In the genomic region with DNA sequence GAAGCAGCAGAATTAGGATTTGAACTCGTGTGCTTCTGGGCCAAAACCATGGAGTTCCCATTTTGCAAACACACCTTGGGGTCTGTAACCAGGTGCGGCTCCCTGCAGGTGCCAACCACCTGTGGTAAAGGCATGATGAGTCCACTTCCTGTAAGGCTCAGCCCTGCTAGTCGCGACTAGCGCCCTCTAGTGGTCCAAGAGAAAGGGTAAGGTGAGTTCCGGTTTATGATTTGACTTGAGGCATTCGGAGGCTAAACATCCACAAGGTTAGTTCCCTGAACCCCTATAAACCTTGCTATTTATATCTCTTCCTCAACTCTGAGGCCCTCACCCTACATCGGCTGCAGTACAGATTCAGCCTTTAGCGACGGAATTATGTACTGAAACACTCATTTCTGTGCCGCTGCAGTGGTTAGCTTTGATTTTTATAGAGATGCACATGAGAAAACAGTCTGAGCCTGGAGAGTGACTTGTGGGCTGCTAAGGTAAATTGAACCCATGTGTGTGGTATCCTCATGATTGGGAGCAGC, we compare ENCODE assay signal across 8 cellular contexts.
DNase-seq lines count a peak whose midpoint lies in the region; ATAC-seq lines count a peak whose summit lies in the region.

No MANE protein-coding gene starts in this region.

- DNase-seq in EL (peak; percentile 52), HT1080 (ENCODE audit: low read depth) (peak; percentile 31), SK-MEL-5 (ENCODE audit: low read depth, low spot score) (peak; percentile 78), iPS-NIHi7 (ENCODE audit: extremely low spot score) (peak; percentile 82), globus pallidus (ENCODE audit: low spot score) (no peak)
- DNase-seq in activated naive CD8-positive, alpha-beta T cell treated with anti-CD3 and anti-CD28 coated beads, Interleukin-2, amount 50 U/mL, for 16 hours (ENCODE audit: low read depth, low spot score) = peak; percentile 18
- peak; percentile 23 to 35 (median 31) for DNase-seq in stimulated activated CD4-positive, alpha-beta T cell treated with anti-CD3 and anti-CD28 coated beads, TNF-alpha, amount 100 ng/mL, for 1 hour (ENCODE audit: low read depth in 3 of 3, low spot score in 1 of 3)

- in situ Hi-C loops in SK-MEL-5 (cut with HindIII; ENCODE audit: low pct_unique_long_range_greater_than_20kb, low sequenced_read_pairs) = no loop called here

- ATAC-seq in GM21526 (IDR thresholded peaks at IDR 0.05; ENCODE audit: low FRiP score, unreplicated experiment) = peak; percentile 99
